ENCODE assay signal across 27 cellular contexts in genomic region chr19:30371157-30371845, GRCh38. TPM values are rescaled to one million over a fixed set of nuclear protein-coding genes. Genes with fewer than 3 reads are reported as not detected.
A peak's percentile ranks its signal among the peaks of the same experiment; 100 is the strongest.
DNase-seq lines count a peak whose midpoint lies in the region; ATAC-seq and TF ChIP-seq lines count a peak whose summit lies in the region.
"Had no signal": no experiment of that assay in that cellular context is flagged by ENCODE, and none has a peak within 500 bp of the region (broad histone marks: within the 10 kb centered on the region; RNA-seq: fewer than 3 reads in every experiment).

No MANE protein-coding gene starts in this region.

- CTCF ChIA-PET in SK-N-SH (lab: Yijun Ruan, JAX): interaction anchor here (0.6 to 1.1 kb wide), 2 partner anchors 325 to 504 kb away, joined by 3 read pairs; no protein-coding TSS in a partner anchor

- 31% methylated on average over 6 of the region's 6 CpGs for WGBS in SK-N-SH (ENCODE audit: low lambda C conversion rate)
- 82% methylated on average over 5 of the region's 6 CpGs for WGBS in mesenchymal stem cell

- peak overlapping the region in 1 of 2 experiments; percentile 34; a peak in 1 of 4 replicates for H3K27ac ChIP-seq in SK-N-SH (ENCODE audit: low read depth in 2 of 2, low read length in 1 of 2)
- H3K27ac ChIP-seq in cingulate gyrus (ENCODE audit: low read depth, low read length): peak overlapping the region; percentile 76
- no peak overlapping the region for H3K27ac ChIP-seq in mesenchymal stem cell (ENCODE audit: low read length, poor library complexity, severe bottlenecking)
- H3K27ac ChIP-seq: breast epithelium, gastrocnemius medialis, WERI-Rb-1 had no signal

- H3K9ac ChIP-seq in SK-N-SH (no peak overlapping the region), mesenchymal stem cell (ENCODE audit: low read length) (no peak overlapping the region)

- H2AK5ac ChIP-seq in mesenchymal stem cell (ENCODE audit: low read length, severe bottlenecking): no peak overlapping the region

- POLR2A ChIA-PET in SK-N-SH (lab: Yijun Ruan, JAX): no interaction called here

- no peaks in the 10 kb centered on the region for H3K9me3 ChIP-seq in SK-N-SH
- no peaks in the 10 kb centered on the region for H3K9me3 ChIP-seq in mesenchymal stem cell (ENCODE audit: control insufficient read depth, low read length)
- H3K9me3 ChIP-seq: BE2C, breast epithelium, gastrocnemius medialis, mucosa of descending colon had no signal

- H3K18ac ChIP-seq in mesenchymal stem cell (ENCODE audit: low read depth in 1 of 2, low read length in 2 of 2): no peak overlapping the region

- TF ChIP-seq EP300 in SK-N-SH (IDR thresholded peaks at IDR 0.05; ENCODE audit: borderline replicate concordance in 1 of 2, low read depth in 1 of 2, low read length in 1 of 2): 0 out of 4 replicates have a peak, but pooled peaks of 1 of the 2 experiments have one; percentile 18

- H2BK15ac ChIP-seq in mesenchymal stem cell (ENCODE audit: low read depth, poor library complexity, severe bottlenecking): no peak overlapping the region

- no peak overlapping the region for H2AFZ ChIP-seq in SK-N-SH (ENCODE audit: low read depth)
- H2AFZ ChIP-seq in mesenchymal stem cell (ENCODE audit: low read depth, low read length): no peak overlapping the region

- H2BK120ac ChIP-seq in mesenchymal stem cell (ENCODE audit: low read depth, low read length): no peak overlapping the region

- no peak overlapping the region for H2BK12ac ChIP-seq in mesenchymal stem cell (ENCODE audit: low read length in 2 of 2)

- H3K9me2 ChIP-seq in SK-N-SH: no peaks in the 10 kb centered on the region

- H3K27me3 ChIP-seq in SK-N-SH (ENCODE audit: insufficient read depth) (no peaks in the 10 kb centered on the region), mesenchymal stem cell (ENCODE audit: control insufficient read depth in 1 of 2, insufficient read depth in 1 of 2, low read length in 2 of 2) (peaks cover 19 to 37% of the 10 kb centered on the region in 2 experiments)
- H3K27me3 ChIP-seq: BE2C had no signal

- no peak overlapping the region for H3K23ac ChIP-seq in mesenchymal stem cell (ENCODE audit: low read length in 2 of 2)

- no peak overlapping the region for H4K8ac ChIP-seq in mesenchymal stem cell (ENCODE audit: low read length)

- H3K4ac ChIP-seq in mesenchymal stem cell (ENCODE audit: low read depth in 1 of 2, low read length in 2 of 2): no peak overlapping the region

- TF ChIP-seq RAD21 in SK-N-SH (IDR thresholded peaks at IDR 0.05; ENCODE audit: low read length): no peak

- no peak overlapping the region for H4K91ac ChIP-seq in mesenchymal stem cell (ENCODE audit: low read length)

- H3K79me1 ChIP-seq in mesenchymal stem cell (replicated peaks; ENCODE audit: low read length, poor library complexity, severe bottlenecking): no peaks in the 10 kb centered on the region

- H3K4me1 ChIP-seq in SK-N-SH (ENCODE audit: control insufficient read depth in 1 of 2, insufficient read depth in 2 of 2, low read depth in 1 of 2, low read length in 1 of 2): peaks cover 0 to 30% of the 10 kb centered on the region in 2 experiments; a peak in 2 of 4 replicates
- H3K4me1 ChIP-seq in mesenchymal stem cell (ENCODE audit: control insufficient read depth, insufficient read depth, low read depth, low read length): peaks cover 4% of the 10 kb centered on the region
- H3K4me1 ChIP-seq: breast epithelium, gastrocnemius medialis had no signal

- no peak overlapping the region for H3K14ac ChIP-seq in mesenchymal stem cell (ENCODE audit: low read length in 2 of 2)

- H3K36me3 ChIP-seq in SK-N-SH (replicated peaks in 1 of 2; ENCODE audit: control insufficient read depth in 1 of 2, insufficient read depth in 2 of 2, low read length in 1 of 2) (no peaks in the 10 kb centered on the region), mesenchymal stem cell (ENCODE audit: control insufficient read depth in 1 of 2, insufficient read depth in 2 of 2, low read depth in 1 of 2, low read length in 2 of 2) (no peaks in the 10 kb centered on the region)
- H3K36me3 ChIP-seq: BE2C, breast epithelium, gastrocnemius medialis, WERI-Rb-1 had no signal

- TF ChIP-seq CTCF in SK-N-SH (IDR thresholded peaks at IDR 0.05): no peak

- ATAC-seq in SK-N-SH treated with all-trans-retinoic acid at 6 μM for 48 hours (no peak), GM18858 (IDR thresholded peaks at IDR 0.05; ENCODE audit: unreplicated experiment) (no peak)
- ATAC-seq: activated CD8-positive, alpha-beta T cell treated with anti-CD3 and anti-CD28 coated beads, Interleukin-2, amount 10 ng/mL, durations not matched to agents 7 days and 5 days; gastrocnemius medialis; mucosa of descending colon; natural killer cell; T-cell had no signal

- no peaks in the 10 kb centered on the region for H4K20me1 ChIP-seq in SK-N-SH (ENCODE audit: insufficient read depth)

- no peak overlapping the region for H2BK5ac ChIP-seq in mesenchymal stem cell (ENCODE audit: low read depth, low read length, poor library complexity, severe bottlenecking)

- no peaks in the 10 kb centered on the region for H3K79me2 ChIP-seq in SK-N-SH (ENCODE audit: insufficient read depth)

- DNase-seq in SK-N-SH (peak; percentile 76), middle frontal gyrus (ENCODE audit: extremely low spot score, low spot score) (peak; percentile 36), mesenchymal stem cell (no peak), AG08396 (ENCODE audit: low spot score) (no peak), islet precursor cell (no peak)
- DNase-seq: activated CD4-positive, alpha-beta T cell treated with anti-CD3 and anti-CD28 coated beads for 4 hours; activated CD8-positive, alpha-beta T cell treated with anti-CD3 and anti-CD28 coated beads, Interleukin-2, amount 10 ng/mL, durations not matched to agents 7 days and 5 days; BE2C; CD8-positive, alpha-beta memory T cell; gastrocnemius medialis; GOT3; mucosa of descending colon; natural killer cell; NCI-H1092; NCI-H187 treated with DMSO at 0.1 percent for 48 hours; NCI-H345; NCI-H774; stimulated activated CD4-positive, alpha-beta T cell treated with anti-CD3 and anti-CD28 coated beads, Interleukin-4, amount 100 ng/mL, for 24 hours; T-cell; WERI-Rb-1 had no signal

- no peak overlapping the region for H3K4me3 ChIP-seq in SK-N-SH (ENCODE audit: low read depth in 2 of 2, low read length in 1 of 2)
- H3K4me3 ChIP-seq in mesenchymal stem cell (ENCODE audit: insufficient read depth in 1 of 2, low read depth in 1 of 2, low read length in 2 of 2): no peak overlapping the region
- H3K4me3 ChIP-seq: breast epithelium, gastrocnemius medialis, mucosa of descending colon had no signal

- no peaks in the 10 kb centered on the region for H3F3A ChIP-seq in SK-N-SH (replicated peaks; ENCODE audit: insufficient read depth)

- H3K4me2 ChIP-seq in SK-N-SH (no peak overlapping the region), mesenchymal stem cell (ENCODE audit: low read length, poor library complexity, severe bottlenecking) (no peak overlapping the region)

TF ChIP-seq in SK-N-SH, 30 proteins besides CTCF, POLR2A, EP300 and RAD21:
- TF ChIP-seq TCF12 (IDR thresholded peaks at IDR 0.05) (no peak), MXI1 (IDR thresholded peaks at IDR 0.05; ENCODE audit: low read depth, low read length) (peak; percentile 49; the same call in 1 of the 2 replicates), GATA2 (CRISPR knock-in tag; IDR thresholded peaks at IDR 0.05) (peak; percentile 82)

TF ChIP-seq in SK-N-SH treated with all-trans-retinoic acid at 6 μM for 48 hours, 23 proteins besides CTCF, POLR2A, EP300 and RAD21:
- no peak for TF ChIP-seq ESRRG (CRISPR knock-in tag; IDR thresholded peaks at IDR 0.05)
- no peak for TF ChIP-seq TOX (CRISPR knock-in tag; IDR thresholded peaks at IDR 0.05; ENCODE audit: borderline replicate concordance)
- TF ChIP-seq ZFP30 (CRISPR knock-in tag; IDR thresholded peaks at IDR 0.05): no peak
- TF ChIP-seq OSR1 (CRISPR knock-in tag; IDR thresholded peaks at IDR 0.05): no peak
- no peak for TF ChIP-seq ZNF565 (CRISPR knock-in tag; conservative IDR thresholded peaks at IDR 0.05; ENCODE audit: low read depth)

RNA-seq across cellular contexts. Expression of gene ZNF536, which starts 0.9 kb away (rescaled TPM):
- 0.41 and 0.57 TPM in 2 replicates for polyA plus RNA-seq in SK-N-SH (2012; rRNA removed)
- polyA plus RNA-seq in SK-N-SH (2012; cell fraction: cytosol; rRNA removed): 0.40 and 0.92 TPM in 2 replicates
- polyA plus RNA-seq in SK-N-SH (2012; cell fraction: nucleus; rRNA removed): 0.64 and 0.95 TPM in 2 replicates
- polyA plus RNA-seq in mesenchymal stem cell (2013, experiment 1 of 2): not detected
- polyA plus RNA-seq in mesenchymal stem cell (2013, experiment 2 of 2): not detected
- polyA plus RNA-seq: CD8-positive, alpha-beta memory T cell; endothelial cell of umbilical vein; fibroblast of lung; IgD-negative memory B cell had no signal

Comparison
In these comparisons a context has a peak if more than half of its experiments do, and no peak if none do; other contexts are left out.
1. DNase-seq: peak in SK-N-SH (single experiment) and middle frontal gyrus (single experiment); none in mesenchymal stem cell (single experiment), AG08396 (single experiment) and islet precursor cell (single experiment).